In the genomic region with DNA sequence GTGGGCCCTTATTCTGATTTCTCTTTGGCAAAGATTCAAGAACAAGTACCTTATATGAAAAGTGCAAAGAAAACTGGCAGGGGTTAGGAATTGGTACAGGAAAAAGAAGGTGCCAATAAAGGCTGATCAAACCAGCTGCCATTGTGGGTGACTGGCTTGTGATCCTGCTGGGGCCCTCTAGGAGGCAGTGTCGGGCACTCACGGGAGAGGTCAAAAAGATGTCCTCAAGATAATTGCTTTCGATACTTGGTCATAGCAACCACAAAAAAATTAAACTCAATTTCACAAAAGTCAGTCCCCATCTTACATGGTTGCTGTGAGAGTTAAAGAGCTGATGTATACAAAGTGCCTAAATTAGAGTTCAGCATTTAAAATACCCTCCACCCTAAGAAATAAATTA, we compare ENCODE assay signal across 14 cellular contexts. TPM values are rescaled to one million over a fixed set of nuclear protein-coding genes. Genes with fewer than 3 reads are reported as not detected.
DNase-seq lines count a peak whose midpoint lies in the region; ATAC-seq, FAIRE-seq and TF ChIP-seq lines count a peak whose summit lies in the region.
"Had no signal": no experiment of that assay in that cellular context is flagged by ENCODE, and none has a peak within 500 bp of the region (broad histone marks: within the 10 kb centered on the region; RNA-seq: fewer than 3 reads in every experiment).

No MANE protein-coding gene starts in this region.

- no peak overlapping the region for H3K9ac ChIP-seq in GM12878 (ENCODE audit: control insufficient read depth, insufficient read depth, low read length)

- no peak for TF ChIP-seq RAD21 in GM12878 (IDR thresholded peaks at IDR 0.05; ENCODE audit: insufficient read depth, low read depth, low read length)

- no peak for TF ChIP-seq EP300 in GM12878 (IDR thresholded peaks at IDR 0.05; ENCODE audit: borderline replicate concordance in 1 of 2, control insufficient read depth in 1 of 2, low read depth in 2 of 2, low read length in 2 of 2)

- DNase-seq in GM06990 (ENCODE audit: extremely low read depth, insufficient read length) (no peak), GM12878 (ENCODE audit: low read depth, low spot score) (no peak), mesothelial cell of epicardium (ENCODE audit: low spot score in 2 of 2, unreplicated experiment in 2 of 2) (no peak), gastrocnemius medialis (no peak), EL (no peak)
- DNase-seq: activated CD4-positive, alpha-beta T cell treated with anti-CD3 and anti-CD28 coated beads, Interleukin-2, amount 10 ng/mL, durations not matched to agents 7 days and 5 days; hippocampal formation; midbrain; NCI-H1417 had no signal

- POLR2A ChIA-PET in GM12878 (lab: Charles Lee): no interaction called here

- intact Hi-C loops in GM12878 (cut with micrococcal nuclease; ENCODE audit: unreplicated experiment) (no loop called here), gastrocnemius medialis (cut with DNase I; ENCODE audit: low total_unique reads) (no loop called here)

- no peaks in the 10 kb centered on the region for H3K36me3 Mint-ChIP-seq in mesothelial cell of epicardium

- 15% methylated on average over 3 of the region's 3 CpGs for WGBS in GM12878 (ENCODE audit: insufficient coverage, insufficient replicate concordance, low lambda C conversion rate, missing lambda C conversion rate)

- H3K4me1 ChIP-seq in GM12878 (ENCODE audit: control insufficient read depth, insufficient read depth, low read length) (no peaks in the 10 kb centered on the region), gastrocnemius medialis (no peaks in the 10 kb centered on the region)

- no peak overlapping the region for H3K27ac ChIP-seq in GM12878 (ENCODE audit: control insufficient read depth, insufficient read depth)
- H3K27ac ChIP-seq in gastrocnemius medialis: no peak overlapping the region

- H4K20me1 ChIP-seq in GM12878 (ENCODE audit: control insufficient read depth, insufficient read depth): no peaks in the 10 kb centered on the region

- ATAC-seq in HG03280 (IDR thresholded peaks at IDR 0.05; ENCODE audit: unreplicated experiment): peak; percentile 48
- ATAC-seq in GM12878: peak; percentile 59; the same call in 2 of the 3 replicates
- no peak for ATAC-seq in gastrocnemius medialis
- no peak for ATAC-seq in GM18867 (IDR thresholded peaks at IDR 0.05; ENCODE audit: unreplicated experiment)
- no peak for ATAC-seq in GM18519 (IDR thresholded peaks at IDR 0.05; ENCODE audit: low FRiP score, unreplicated experiment)

- H3K4me2 ChIP-seq in GM12878 (ENCODE audit: control insufficient read depth, insufficient read depth): no peak overlapping the region

- peaks cover 4% of the 10 kb centered on the region for H3K27me3 Mint-ChIP-seq in mesothelial cell of epicardium (ENCODE audit: low read depth)
- H3K27me3 Mint-ChIP-seq: activated CD4-positive, alpha-beta T cell treated with anti-CD3 and anti-CD28 coated beads, Interleukin-2, amount 10 ng/mL, durations not matched to agents 7 days and 5 days; dendritic cell treated with granulocyte-macrophage colony-stimulating factor and Interleukin-4, amounts not matched to agents 40 ng/mL and 50 ng/mL, for 4 days had no signal

- RAD21 ChIA-PET in GM12878 (lab: Charles Lee; ENCODE audit: unreplicated experiment): no interaction called here

- H3K27ac Mint-ChIP-seq in mesothelial cell of epicardium: no peak overlapping the region
- H3K27ac Mint-ChIP-seq: activated CD4-positive, alpha-beta T cell treated with anti-CD3 and anti-CD28 coated beads, Interleukin-2, amount 10 ng/mL, durations not matched to agents 7 days and 5 days; dendritic cell treated with granulocyte-macrophage colony-stimulating factor and Interleukin-4, amounts not matched to agents 40 ng/mL and 50 ng/mL, for 4 days had no signal

- no peak for FAIRE-seq in GM12878 (lab: Jason Lieb, UNC)

- no peak overlapping the region for H3K4me3 Mint-ChIP-seq in mesothelial cell of epicardium
- H3K4me3 Mint-ChIP-seq: activated CD4-positive, alpha-beta T cell treated with anti-CD3 and anti-CD28 coated beads, Interleukin-2, amount 10 ng/mL, durations not matched to agents 7 days and 5 days; dendritic cell treated with granulocyte-macrophage colony-stimulating factor and Interleukin-4, amounts not matched to agents 40 ng/mL and 50 ng/mL, for 4 days had no signal

- H2AFZ ChIP-seq in GM12878 (ENCODE audit: control insufficient read depth, low read depth, low read length): no peak overlapping the region

- TF ChIP-seq POLR2A in GM12878 (IDR thresholded peaks at IDR 0.05; ENCODE audit: low read depth, low read length): no peak
- no peak for TF ChIP-seq POLR2A in gastrocnemius medialis (IDR thresholded peaks at IDR 0.05)

- CTCF ChIA-PET in GM12878 (lab: Yijun Ruan, JAX): interaction anchor here (0.8 to 2.0 kb wide), 3 partner anchors 11 to 39 kb away, joined by 3 to 7 read pairs (median 3); no protein-coding TSS in a partner anchor

- H3K9me3 Mint-ChIP-seq in mesothelial cell of epicardium: peaks cover 4% of the 10 kb centered on the region

- no peaks in the 10 kb centered on the region for H3K4me1 Mint-ChIP-seq in mesothelial cell of epicardium
- H3K4me1 Mint-ChIP-seq: activated CD4-positive, alpha-beta T cell treated with anti-CD3 and anti-CD28 coated beads, Interleukin-2, amount 10 ng/mL, durations not matched to agents 7 days and 5 days had no signal

- TF ChIP-seq CTCF in GM06990 (IDR thresholded peaks at IDR 0.05; ENCODE audit: insufficient read depth, low read length, poor library complexity, severe bottlenecking) (peak; percentile 61), GM12878 (IDR thresholded peaks at IDR 0.05 in 2 of 3, conservative IDR thresholded peaks at IDR 0.05 in 1 of 3; ENCODE audit: control insufficient read depth in 2 of 3, extremely low read depth in 1 of 3, insufficient read depth in 1 of 3, low read depth in 3 of 3, low read length in 3 of 3) (peak; percentile 30 to 53 (median 40)), mesothelial cell of epicardium (IDR thresholded peaks at IDR 0.05; ENCODE audit: unreplicated experiment) (peak; percentile 12), gastrocnemius medialis (IDR thresholded peaks at IDR 0.05 in 4 of 5, conservative IDR thresholded peaks at IDR 0.05 in 1 of 5) (no peak)

- in situ Hi-C loops in GM12878 (cut with MboI): no loop called here
- in situ Hi-C loops in gastrocnemius medialis (cut with MboI; ENCODE audit: low sequenced_read_pairs in 4 of 4): no loop called here

- H3K27me3 ChIP-seq in GM06990 (replicated peaks; ENCODE audit: control insufficient read depth, insufficient read depth, low read length): no peaks in the 10 kb centered on the region
- H3K27me3 ChIP-seq in GM12878 (replicated peaks in 1 of 2; ENCODE audit: control insufficient read depth in 2 of 2, insufficient read depth in 2 of 2, low read length in 1 of 2): no peaks in the 10 kb centered on the region
- H3K27me3 ChIP-seq in gastrocnemius medialis: no peaks in the 10 kb centered on the region

- SMC1A ChIA-PET in GM12878 (lab: Charles Lee; ENCODE audit: uncharacterized antibody, unreplicated experiment): interaction anchor here (0.7 kb wide), 1 partner anchor 59 kb away, joined by 3 read pairs; no protein-coding TSS in a partner anchor

- H3K4me3 ChIP-seq in GM06990 (replicated peaks; ENCODE audit: low read depth, low read length): no peak overlapping the region
- H3K4me3 ChIP-seq in GM12878: no peak overlapping the region
- no peak overlapping the region for H3K4me3 ChIP-seq in gastrocnemius medialis

- no TSS peak for BruUV-seq in GM12878 (replicated peaks; lab: Mats Ljungman, UMichigan)

- H3K9me3 ChIP-seq in GM12878 (replicated peaks; ENCODE audit: control insufficient read depth, insufficient read depth, low read length): no peaks in the 10 kb centered on the region; the same call in 2 of the 3 replicates
- no peaks in the 10 kb centered on the region for H3K9me3 ChIP-seq in gastrocnemius medialis

- H3K36me3 ChIP-seq in GM06990 (ENCODE audit: control insufficient read depth, insufficient read depth, low read length) (no peaks in the 10 kb centered on the region), GM12878 (ENCODE audit: control insufficient read depth in 2 of 2, insufficient read depth in 2 of 2, low read length in 1 of 2) (no peaks in the 10 kb centered on the region), gastrocnemius medialis (no peaks in the 10 kb centered on the region)

- H3K79me2 ChIP-seq in GM12878 (ENCODE audit: control insufficient read depth, insufficient read depth, low read length): no peaks in the 10 kb centered on the region

RNA-seq across cellular contexts. Expression of a gene that starts 31.0 kb away (rescaled TPM):
- not detected in 2 replicates for total RNA-seq in GM12878 (2013; cell fraction: nucleolus; rRNA removed)
- total RNA-seq in GM12878 (2014; rRNA removed) (not detected in 2 replicates), GM12878 (2014; rRNA removed; fragmentation: Illumina TruSeq; extraction: Trizol) (not detected in 2 replicates), GM12878 (2021) (not detected in 2 replicates), mesothelial cell of epicardium (not detected in 3 replicates), gastrocnemius medialis (10 to 100 TPM; 12.0 to 19.7 (median 14.3) TPM)
- polyA plus RNA-seq in GM12878 (2011; ENCODE audit: low read depth): not detected
- polyA plus RNA-seq in GM12878 (2011; rRNA removed) (not detected in 2 replicates), GM12878 (2014; fragmentation: Illumina TruSeq; extraction: Trizol) (not detected in 2 replicates), GM12878 (2014; fragmentation: Nextera tagmentation; extraction: Ambion mirVana) (not detected), GM12878 (2014; rRNA removed) (not detected in 2 replicates), GM12878 (2016; fragmentation: Nextera tagmentation; extraction: Ambion mirVana) (not detected)
- polyA plus RNA-seq in GM12878 (2011; cell fraction: cytosol; rRNA removed): not detected in 2 replicates
- polyA plus RNA-seq in GM12878 (2011; cell fraction: nucleus; rRNA removed): not detected in 2 replicates
- not detected in 2 replicates for polyA plus RNA-seq in GM12878 (2012)
- polyA minus RNA-seq in GM12878 (2011; rRNA and poly(A)+ RNA removed): not detected in 2 replicates
- not detected in 2 replicates for polyA minus RNA-seq in GM12878 (2011; cell fraction: cytosol; rRNA and poly(A)+ RNA removed)
- polyA minus RNA-seq in GM12878 (2011; cell fraction: nucleus; rRNA and poly(A)+ RNA removed): not detected in 2 replicates
- total RNA-seq: activated CD4-positive, alpha-beta T cell treated with anti-CD3 and anti-CD28 coated beads, Interleukin-2, amount 10 ng/mL, durations not matched to agents 7 days and 5 days; HT1080 had no signal

RNA-seq across cellular contexts. Expression of a gene that starts 58.0 kb away (rescaled TPM):
- 0.56 and 1.2 TPM in 2 replicates for total RNA-seq in GM12878 (2013; cell fraction: nucleolus; rRNA removed)
- total RNA-seq in GM12878 (2014; rRNA removed): not detected in 2 replicates
- total RNA-seq in GM12878 (2014; rRNA removed; fragmentation: Illumina TruSeq; extraction: Trizol): not detected in 2 replicates
- total RNA-seq in GM12878 (2021): not detected in 2 replicates
- not detected for polyA plus RNA-seq in GM12878 (2011; ENCODE audit: low read depth)
- 0.09 and 0.26 TPM in 2 replicates for polyA plus RNA-seq in GM12878 (2011; rRNA removed)
- polyA plus RNA-seq in GM12878 (2011; cell fraction: cytosol; rRNA removed): 0.13 and 0.16 TPM in 2 replicates
- 1.8 and 2.1 TPM in 2 replicates for polyA plus RNA-seq in GM12878 (2011; cell fraction: nucleus; rRNA removed)
- 0.08 TPM in 1 of 2 replicates, not detected in the other for polyA plus RNA-seq in GM12878 (2012)
- polyA plus RNA-seq in GM12878 (2014; fragmentation: Illumina TruSeq; extraction: Trizol): not detected in 2 replicates
- polyA plus RNA-seq in GM12878 (2014; fragmentation: Nextera tagmentation; extraction: Ambion mirVana): not detected
- 0.09 and 0.10 TPM in 2 replicates for polyA plus RNA-seq in GM12878 (2014; rRNA removed)
- polyA plus RNA-seq in GM12878 (2016; fragmentation: Nextera tagmentation; extraction: Ambion mirVana): not detected
- 0.36 and 0.51 TPM in 2 replicates for polyA minus RNA-seq in GM12878 (2011; rRNA and poly(A)+ RNA removed)
- not detected in 2 replicates for polyA minus RNA-seq in GM12878 (2011; cell fraction: cytosol; rRNA and poly(A)+ RNA removed)
- polyA minus RNA-seq in GM12878 (2011; cell fraction: nucleus; rRNA and poly(A)+ RNA removed): 0.60 and 0.77 TPM in 2 replicates
- 1.3 to 1.4 TPM (median 1.3 TPM) in 3 replicates for total RNA-seq in mesothelial cell of epicardium
- total RNA-seq in gastrocnemius medialis: under 1 TPM in 2 of 4 donors, not detected in 2; 0.15 to 0.33 TPM
- total RNA-seq: activated CD4-positive, alpha-beta T cell treated with anti-CD3 and anti-CD28 coated beads, Interleukin-2, amount 10 ng/mL, durations not matched to agents 7 days and 5 days had no signal

Comparison
In these comparisons a context has a peak if more than half of its experiments do, and no peak if none do; other contexts are left out.
1. CTCF ChIP-seq: peak in GM06990 (single experiment), GM12878 (3 of 3) and mesothelial cell of epicardium (single experiment); none in gastrocnemius medialis (0 of 5).
2. ATAC-seq: peak in HG03280 (single experiment) and GM12878 (single experiment); none in gastrocnemius medialis (0 of 2), GM18867 (single experiment) and GM18519 (single experiment).
3. RNA of a gene that starts 31.0 kb away (total RNA-seq): 12.0 to 19.7 TPM in gastrocnemius medialis; not detected in GM12878 and not detected in mesothelial cell of epicardium; every median in the first group is over 10 times any median in the second.